Comparison of ENCODE assay signal across 9 cellular contexts in the genomic region with DNA sequence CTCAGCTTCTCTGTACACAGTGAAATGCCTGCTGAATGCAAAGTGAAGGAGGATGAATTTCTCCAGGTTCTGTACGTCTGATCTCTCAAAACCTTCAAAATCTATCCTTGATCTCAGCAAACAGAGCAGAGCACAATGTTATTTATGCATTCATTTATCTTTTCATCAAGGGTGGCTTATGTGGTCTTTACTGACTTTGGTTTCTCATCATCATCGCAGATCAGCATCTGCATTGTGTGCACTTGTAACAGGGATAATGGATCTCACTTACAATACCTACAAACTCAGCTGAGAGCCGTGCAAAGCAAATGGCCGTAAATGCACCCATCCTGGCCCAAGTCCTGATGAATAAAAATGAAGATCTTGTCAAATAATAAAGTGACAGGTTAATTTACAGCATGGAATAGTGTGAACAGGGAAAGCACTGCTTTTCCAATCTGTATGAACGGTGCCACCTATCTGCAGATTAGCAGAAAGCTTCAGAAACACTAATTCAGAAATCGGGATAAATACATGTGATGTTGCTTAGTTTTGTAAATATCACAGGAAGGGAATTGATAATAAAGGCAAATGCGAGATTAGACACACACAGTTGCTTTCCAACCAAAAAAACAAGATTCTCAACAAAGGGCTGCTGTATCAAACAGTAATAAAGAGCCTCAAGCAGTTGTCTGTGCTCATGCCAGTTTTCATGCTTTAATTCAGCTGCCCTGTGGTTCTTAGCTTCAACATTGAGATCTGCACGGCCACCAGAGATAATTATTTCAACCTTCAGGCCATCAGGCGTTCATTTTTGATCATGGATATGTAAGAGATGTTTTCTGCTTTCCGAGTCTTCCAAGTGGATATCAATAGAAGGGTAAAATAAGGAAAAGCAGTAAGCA.
DNase-seq lines count a peak whose midpoint lies in the region; ATAC-seq and TF ChIP-seq lines count a peak whose summit lies in the region.
"Had no signal": no experiment of that assay in that cellular context is flagged by ENCODE, and none has a peak within 500 bp of the region (broad histone marks: within the 10 kb centered on the region; RNA-seq: fewer than 3 reads in every experiment).

No MANE protein-coding gene starts in this region.

- no peak overlapping the region for H3K4me3 ChIP-seq in colonic mucosa
- H3K4me3 ChIP-seq: BLaER1 treated with 17β-estradiol and CSF1 and Interleukin-3, amounts not matched to agents 10 nM and 100 nM had no signal

- no peaks in the 10 kb centered on the region for H3K36me3 ChIP-seq in colonic mucosa
- H3K36me3 ChIP-seq: BLaER1 treated with 17β-estradiol and CSF1 and Interleukin-3, amounts not matched to agents 10 nM and 100 nM had no signal

- H3K36me3 Mint-ChIP-seq in activated T-helper 1 cell treated with anti-CD3 and anti-CD28 coated beads, Interleukin-12 subunit alpha, Interleukin-12 subunit beta, Interleukin-2, Interleukin-4 antibody, amounts not matched to agents 30 ng/mL and 10 ng/mL and 1 ng/mL, durations not matched to agents 14 hours and 24 hours and 36 hours (ENCODE audit: low read depth): no peaks in the 10 kb centered on the region

- no peak for ATAC-seq in HG03521 (IDR thresholded peaks at IDR 0.05; ENCODE audit: unreplicated experiment)

- no peak overlapping the region for H3K27ac ChIP-seq in colonic mucosa
- H3K27ac ChIP-seq: BLaER1 treated with 17β-estradiol and CSF1 and Interleukin-3, amounts not matched to agents 10 nM and 100 nM had no signal

- H3K4me1 ChIP-seq in colonic mucosa: no peaks in the 10 kb centered on the region
- H3K4me1 ChIP-seq: BLaER1 treated with 17β-estradiol and CSF1 and Interleukin-3, amounts not matched to agents 10 nM and 100 nM had no signal

- peak; percentile 20 for TF ChIP-seq CTCF in colonic mucosa (IDR thresholded peaks at IDR 0.05)

- H3K9me3 Mint-ChIP-seq in activated T-helper 1 cell treated with anti-CD3 and anti-CD28 coated beads, Interleukin-12 subunit alpha, Interleukin-12 subunit beta, Interleukin-2, Interleukin-4 antibody, amounts not matched to agents 30 ng/mL and 10 ng/mL and 1 ng/mL, durations not matched to agents 14 hours and 24 hours and 36 hours: no peaks in the 10 kb centered on the region

- H3K4me1 Mint-ChIP-seq in activated T-helper 1 cell treated with anti-CD3 and anti-CD28 coated beads, Interleukin-12 subunit alpha, Interleukin-12 subunit beta, Interleukin-2, Interleukin-4 antibody, amounts not matched to agents 30 ng/mL and 10 ng/mL and 1 ng/mL, durations not matched to agents 14 hours and 24 hours and 36 hours (ENCODE audit: low read depth): no peaks in the 10 kb centered on the region

- H3K27me3 ChIP-seq in colonic mucosa: no peaks in the 10 kb centered on the region
- H3K27me3 ChIP-seq: BLaER1 treated with 17β-estradiol and CSF1 and Interleukin-3, amounts not matched to agents 10 nM and 100 nM had no signal

- H3K9ac ChIP-seq in colonic mucosa (ENCODE audit: low read depth in 2 of 2, low read length in 2 of 2): no peak overlapping the region
- H3K9ac ChIP-seq: BLaER1 treated with 17β-estradiol and CSF1 and Interleukin-3, amounts not matched to agents 10 nM and 100 nM had no signal

- intact Hi-C loops in colonic mucosa (cut with DNase I): no loop called here
- intact Hi-C loops in activated T-helper 1 cell treated with anti-CD3 and anti-CD28 coated beads, Interleukin-12 subunit alpha, Interleukin-12 subunit beta, Interleukin-2, Interleukin-4 antibody, amounts not matched to agents 30 ng/mL and 10 ng/mL and 1 ng/mL, durations not matched to agents 14 hours and 24 hours and 36 hours (cut with micrococcal nuclease): loop anchor here (5.0 kb wide), 1 partner anchor 843 kb away; no protein-coding TSS in a partner anchor

- no peak overlapping the region for H3K4me3 Mint-ChIP-seq in activated T-helper 1 cell treated with anti-CD3 and anti-CD28 coated beads, Interleukin-12 subunit alpha, Interleukin-12 subunit beta, Interleukin-2, Interleukin-4 antibody, amounts not matched to agents 30 ng/mL and 10 ng/mL and 1 ng/mL, durations not matched to agents 14 hours and 24 hours and 36 hours

- peak; percentile 50 for DNase-seq in NCI-H2107 treated with DMSO at 0.1 percent for 48 hours (lab: John Stamatoyannopoulos, UW; ENCODE audit: unreplicated experiment)
- no peak for DNase-seq in NCI-H2107 (lab: John Stamatoyannopoulos, UW)
- peak; percentile 95 for DNase-seq in NCI-H2227 treated with DMSO at 0.1 percent for 48 hours (lab: John Stamatoyannopoulos, UW)
- no peak for DNase-seq in colonic mucosa
- DNase-seq in putamen (ENCODE audit: low spot score): peak; percentile 19
- no peak for DNase-seq in D341Med (ENCODE audit: low spot score)
- no peak for DNase-seq in activated T-helper 1 cell treated with anti-CD3 and anti-CD28 coated beads, Interleukin-12 subunit alpha, Interleukin-12 subunit beta, Interleukin-2, Interleukin-4 antibody, amounts not matched to agents 30 ng/mL and 10 ng/mL and 1 ng/mL, durations not matched to agents 14 hours and 24 hours and 36 hours (ENCODE audit: low spot score)

- no peak overlapping the region for H3K27ac Mint-ChIP-seq in activated T-helper 1 cell treated with anti-CD3 and anti-CD28 coated beads, Interleukin-12 subunit alpha, Interleukin-12 subunit beta, Interleukin-2, Interleukin-4 antibody, amounts not matched to agents 30 ng/mL and 10 ng/mL and 1 ng/mL, durations not matched to agents 14 hours and 24 hours and 36 hours

- H3K27me3 Mint-ChIP-seq in activated T-helper 1 cell treated with anti-CD3 and anti-CD28 coated beads, Interleukin-12 subunit alpha, Interleukin-12 subunit beta, Interleukin-2, Interleukin-4 antibody, amounts not matched to agents 30 ng/mL and 10 ng/mL and 1 ng/mL, durations not matched to agents 14 hours and 24 hours and 36 hours (ENCODE audit: insufficient read depth): no peaks in the 10 kb centered on the region

- no peaks in the 10 kb centered on the region for H3K9me3 ChIP-seq in colonic mucosa
- H3K9me3 ChIP-seq: BLaER1 treated with 17β-estradiol and CSF1 and Interleukin-3, amounts not matched to agents 10 nM and 100 nM had no signal

Comparison
In these comparisons a context has a peak if more than half of its experiments do, and no peak if none do; other contexts are left out.
1. DNase-seq: peak in NCI-H2107 treated with DMSO at 0.1 percent for 48 hours (single experiment), NCI-H2227 treated with DMSO at 0.1 percent for 48 hours (single experiment) and putamen (single experiment); none in NCI-H2107 (single experiment), colonic mucosa (single experiment), D341Med (single experiment) and activated T-helper 1 cell treated with anti-CD3 and anti-CD28 coated beads, Interleukin-12 subunit alpha, Interleukin-12 subunit beta, Interleukin-2, Interleukin-4 antibody, amounts not matched to agents 30 ng/mL and 10 ng/mL and 1 ng/mL, durations not matched to agents 14 hours and 24 hours and 36 hours (single experiment).